In the genomic region with DNA sequence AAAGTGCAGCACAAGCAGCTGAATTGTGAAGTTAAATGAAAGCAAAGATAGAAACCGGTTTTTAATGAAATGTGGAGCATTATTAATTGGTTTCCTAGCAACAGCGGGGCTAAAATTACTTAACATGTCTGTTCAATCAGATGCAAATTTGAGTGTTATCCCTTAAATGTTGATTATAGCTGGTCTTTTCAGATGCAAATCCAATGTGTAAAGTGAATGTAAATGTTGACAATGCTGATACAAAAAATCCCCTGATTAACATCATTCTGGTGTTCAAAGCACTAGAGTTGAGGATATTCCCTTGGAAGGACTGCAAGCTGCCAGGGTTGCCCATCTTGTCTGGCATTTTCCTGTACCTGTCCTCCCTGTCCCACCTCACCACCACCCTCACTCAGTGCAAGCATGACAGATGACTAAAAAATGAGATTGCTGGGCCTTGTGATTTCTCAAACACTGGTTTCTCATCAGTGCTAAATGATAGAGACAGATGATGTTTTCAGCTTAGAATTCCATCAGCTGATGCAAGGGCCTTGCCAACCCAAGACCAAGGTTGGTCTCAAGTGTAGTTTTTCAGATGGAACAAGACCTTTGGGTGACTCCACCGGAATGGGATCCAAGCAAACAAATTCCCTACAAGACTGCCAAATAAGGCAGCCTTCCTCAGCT, we compare ENCODE assay signal across 19 cellular contexts. TPM values are rescaled to one million over a fixed set of nuclear protein-coding genes. Genes with fewer than 3 reads are reported as not detected.
DNase-seq lines count a peak whose midpoint lies in the region; ATAC-seq and TF ChIP-seq lines count a peak whose summit lies in the region.
"Had no signal": no experiment of that assay in that cellular context is flagged by ENCODE, and none has a peak within 500 bp of the region (broad histone marks: within the 10 kb centered on the region; RNA-seq: fewer than 3 reads in every experiment).

No MANE protein-coding gene starts in this region.

- peaks cover 30% of the 10 kb centered on the region for H3K4me1 Mint-ChIP-seq in activated CD4-positive, alpha-beta memory T cell treated with anti-CD3 and anti-CD28 coated beads for 36 hours (ENCODE audit: low read depth)

- H3K36me3 Mint-ChIP-seq in activated CD4-positive, alpha-beta memory T cell treated with anti-CD3 and anti-CD28 coated beads for 36 hours, result peaks cover 3% of the 10 kb centered on the region

- H3K9me3 Mint-ChIP-seq in activated CD4-positive, alpha-beta memory T cell treated with anti-CD3 and anti-CD28 coated beads for 36 hours, result no peaks in the 10 kb centered on the region

- no peak overlapping the region for H3K4me3 ChIP-seq in brain microvascular endothelial cell (ENCODE audit: low read depth, low read length)
- peak overlapping the region; percentile 20; the same call in 1 of the 2 replicates for H3K4me3 ChIP-seq in iPS-20b (ENCODE audit: low read length)
- no peak overlapping the region for H3K4me3 ChIP-seq in tibial artery
- H3K4me3 ChIP-seq: ascending aorta, SK-N-MC had no signal

- CTCF ChIA-PET in activated CD4-positive, alpha-beta memory T cell treated with anti-CD3 and anti-CD28 coated beads for 36 hours (lab: Charles Lee), result interaction anchor here (0.6 to 1.0 kb wide), 2 partner anchors 28 to 64 kb away, joined by 3 to 4 read pairs; no protein-coding TSS in a partner anchor

- H3K27me3 Mint-ChIP-seq in activated CD4-positive, alpha-beta memory T cell treated with anti-CD3 and anti-CD28 coated beads for 36 hours, result no peaks in the 10 kb centered on the region
- H3K27me3 Mint-ChIP-seq: stimulated activated naive B cell treated with anti-CD40 and anti-IgM and Interleukin-4, amounts not matched to agents 10 μg/mL and 1 μg/mL and 100 μg/mL, for 72 hours had no signal

- TF ChIP-seq CTCF in brain microvascular endothelial cell (IDR thresholded peaks at IDR 0.05; ENCODE audit: low read depth, low read length, missing control alignments), result no peak
- no peak for TF ChIP-seq CTCF in tibial artery (IDR thresholded peaks at IDR 0.05)

- no peak overlapping the region for H3K9ac ChIP-seq in iPS-20b (ENCODE audit: low read depth, low read length)

- H3K9me3 ChIP-seq in iPS-20b (ENCODE audit: insufficient read depth, low read depth, low read length), result no peaks in the 10 kb centered on the region
- H3K9me3 ChIP-seq in tibial artery, result no peaks in the 10 kb centered on the region
- H3K9me3 ChIP-seq: ascending aorta had no signal

- DNase-seq in HCEC 1CT, result peak; percentile 13
- DNase-seq in brain microvascular endothelial cell, result no peak
- peak in 1 of 2 donors; percentile 75 for DNase-seq in tibial artery
- DNase-seq in amygdala (lab: John Stamatoyannopoulos, UW), result no peak
- no peak for DNase-seq in activated CD4-positive, alpha-beta memory T cell treated with anti-CD3 and anti-CD28 coated beads for 36 hours
- no peak for DNase-seq in Right ventricle myocardium inferior (ENCODE audit: missing footprints)
- DNase-seq: activated CD4-positive, alpha-beta T cell treated with anti-CD3 and anti-CD28 coated beads, Interleukin-2, amount 50 U/mL, for 4 hours; effector CD8-positive, alpha-beta T cell; NCI-H1436; NCI-H510A treated with DMSO at 0.1 percent for 48 hours; nucleus accumbens; PC-3; small intestine; stimulated activated naive B cell treated with anti-CD40 and anti-IgM and Interleukin-4, amounts not matched to agents 10 μg/mL and 1 μg/mL and 100 μg/mL, for 72 hours had no signal

- no peak overlapping the region for H3K4me3 Mint-ChIP-seq in activated CD4-positive, alpha-beta memory T cell treated with anti-CD3 and anti-CD28 coated beads for 36 hours
- H3K4me3 Mint-ChIP-seq: stimulated activated naive B cell treated with anti-CD40 and anti-IgM and Interleukin-4, amounts not matched to agents 10 μg/mL and 1 μg/mL and 100 μg/mL, for 72 hours had no signal

- POLR2A ChIA-PET in activated CD4-positive, alpha-beta memory T cell treated with anti-CD3 and anti-CD28 coated beads for 36 hours (lab: Charles Lee), result no interaction called here

- H3K27ac ChIP-seq in brain microvascular endothelial cell (peak overlapping the region; percentile 22), iPS-20b (ENCODE audit: low read length) (no peak overlapping the region), tibial artery (peak overlapping the region; percentile 25 to 34)
- H3K27ac ChIP-seq: ascending aorta, C4-2B, HL-60, SK-N-MC had no signal

- H3K27me3 ChIP-seq in brain microvascular endothelial cell (replicated peaks) (no peaks in the 10 kb centered on the region), iPS-20b (ENCODE audit: insufficient read depth, low read length) (peaks cover 35% of the 10 kb centered on the region), tibial artery (no peaks in the 10 kb centered on the region)
- H3K27me3 ChIP-seq: ascending aorta had no signal

- no peak overlapping the region for H3K27ac Mint-ChIP-seq in activated CD4-positive, alpha-beta memory T cell treated with anti-CD3 and anti-CD28 coated beads for 36 hours
- H3K27ac Mint-ChIP-seq: stimulated activated naive B cell treated with anti-CD40 and anti-IgM and Interleukin-4, amounts not matched to agents 10 μg/mL and 1 μg/mL and 100 μg/mL, for 72 hours had no signal

- ATAC-seq in Right ventricle myocardium inferior, result no peak
- ATAC-seq: PC-3; stimulated activated naive B cell treated with anti-CD40 and anti-IgM and Interleukin-4, amounts not matched to agents 10 μg/mL and 1 μg/mL and 100 μg/mL, for 72 hours had no signal

- H3K36me3 ChIP-seq in brain microvascular endothelial cell (replicated peaks) (no peaks in the 10 kb centered on the region), iPS-20b (ENCODE audit: insufficient read depth, low read depth, low read length) (no peaks in the 10 kb centered on the region), tibial artery (no peaks in the 10 kb centered on the region)

- peaks cover 23% of the 10 kb centered on the region for H3K4me1 ChIP-seq in iPS-20b (ENCODE audit: insufficient read depth, low read length)
- H3K4me1 ChIP-seq in tibial artery, result peaks cover 0 to 53% (median 15%) of the 10 kb centered on the region in 4 donors
- H3K4me1 ChIP-seq: ascending aorta had no signal

- intact Hi-C loops in tibial artery (cut with DNase I; ENCODE audit: low total_unique reads), result no loop called here
- intact Hi-C loops in activated CD4-positive, alpha-beta memory T cell treated with anti-CD3 and anti-CD28 coated beads for 36 hours (cut with micrococcal nuclease), result no loop called here
- intact Hi-C loops in Right ventricle myocardium inferior (cut with DNase I), result no loop called here

- in situ Hi-C loops in brain microvascular endothelial cell (cut with HindIII; ENCODE audit: low pct_ligation_motif_present, low sequenced_read_pairs), result no loop called here

RNA-seq across cellular contexts. Expression of a gene that starts 55.1 kb away (rescaled TPM):
- 1 to 10 TPM; 3.8 to 4.3 TPM for total RNA-seq in activated CD4-positive, alpha-beta memory T cell treated with anti-CD3 and anti-CD28 coated beads for 36 hours
- 25.6 TPM for total RNA-seq in Right ventricle myocardium inferior
